ENCODE assay signal across 17 cellular contexts in the genomic region with DNA sequence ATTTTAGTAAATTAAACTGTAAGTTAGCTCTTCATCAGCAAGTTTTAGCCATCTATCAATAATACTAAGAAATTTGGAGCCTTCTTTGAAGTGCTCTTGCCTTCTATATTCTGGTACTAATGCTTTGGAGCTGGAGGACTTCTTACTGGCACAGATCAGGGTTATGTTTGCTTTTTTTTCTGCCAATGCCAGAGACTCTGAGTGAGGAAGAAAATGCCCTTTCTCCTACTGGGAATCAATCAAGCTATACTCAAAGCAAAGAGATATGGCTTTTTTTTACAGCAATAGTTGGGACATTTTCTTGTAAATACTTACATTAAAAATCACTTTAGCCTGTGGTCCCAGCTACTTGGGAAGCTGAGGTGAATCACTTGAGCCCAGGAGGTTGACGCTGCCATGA. TPM values are rescaled to one million over a fixed set of nuclear protein-coding genes. Genes with fewer than 3 reads are reported as not detected.
DNase-seq lines count a peak whose midpoint lies in the region; ATAC-seq, FAIRE-seq and TF ChIP-seq lines count a peak whose summit lies in the region.
"Had no signal": no experiment of that assay in that cellular context is flagged by ENCODE, and none has a peak within 500 bp of the region (broad histone marks: within the 10 kb centered on the region; RNA-seq: fewer than 3 reads in every experiment).

No MANE protein-coding gene starts in this region.

- no peaks in the 10 kb centered on the region for H3K9me2 ChIP-seq in GM23248 (ENCODE audit: insufficient read depth)

- CTCF ChIA-PET in K562 (lab: Yijun Ruan, JAX; ENCODE audit: low intra/inter-chr PET ratio), result no interaction called here

- no peak for ATAC-seq in K562
- ATAC-seq in GM21360 (IDR thresholded peaks at IDR 0.05; ENCODE audit: unreplicated experiment), result no peak
- ATAC-seq: activated CD4-positive, CD25-positive, alpha-beta regulatory T cell treated with anti-CD3 and anti-CD28 coated beads, Interleukin-2, amount 50 U/mL, for 24 hours; activated T-cell treated with anti-CD3 and anti-CD28 coated beads, Interleukin-2, amount 50 U/mL, for 4 hours; esophagus mucosa had no signal

- in situ Hi-C loops in K562 (cut with MboI), result no loop called here
- in situ Hi-C loops in GM23248 (cut with MboI), result no loop called here

- peaks cover 2% of the 10 kb centered on the region; the same call in 1 of the 2 replicates for H3F3A ChIP-seq in GM23248 (ENCODE audit: insufficient read depth)

- H3K4me3 Mint-ChIP-seq in IgD-negative memory B cell (peak overlapping the region in 1 of 4 donors; percentile 41), mesothelial cell of epicardium (no peak overlapping the region), type B pancreatic cell (peak overlapping the region; percentile 7)
- H3K4me3 Mint-ChIP-seq: activated naive CD4-positive, alpha-beta T cell treated with anti-CD3 and anti-CD28 coated beads for 36 hours; activated T-cell treated with anti-CD3 and anti-CD28 coated beads, Interleukin-2, amount 50 U/mL, for 4 hours had no signal

- TF ChIP-seq POLR2A in K562 (conservative IDR thresholded peaks at IDR 0.05), result no peak

- POLR2A ChIA-PET in K562 (lab: Yijun Ruan, JAX), result interaction anchor here (0.8 to 1.0 kb wide), 3 partner anchors 13 to 19 kb away, joined by 3 to 4 read pairs (median 3); no protein-coding TSS in a partner anchor

- TF ChIP-seq EP300 in K562 (IDR thresholded peaks at IDR 0.05; ENCODE audit: low read length), result no peak

- peaks cover 10% of the 10 kb centered on the region in 2 experiments; a peak in 4 of 5 replicates for H3K4me1 ChIP-seq in K562 (replicated peaks in 1 of 2; ENCODE audit: control insufficient read depth in 2 of 2, insufficient read depth in 2 of 2, low read length in 2 of 2)
- H3K4me1 ChIP-seq in GM23248 (ENCODE audit: insufficient read depth), result 0 out of 2 replicates have a peak, but pooled peaks cover 5% of the 10 kb centered on the region

- H3K27me3 Mint-ChIP-seq in IgD-negative memory B cell (no peaks in the 10 kb centered on the region), mesothelial cell of epicardium (ENCODE audit: low read depth) (no peaks in the 10 kb centered on the region), type B pancreatic cell (no peaks in the 10 kb centered on the region)

- H3K27me3 ChIP-seq in K562 (ENCODE audit: control insufficient read depth in 2 of 2, insufficient read depth in 2 of 2, low read length in 2 of 2) (no peaks in the 10 kb centered on the region), GM23248 (replicated peaks; ENCODE audit: insufficient read depth) (no peaks in the 10 kb centered on the region)

- H3K9me3 Mint-ChIP-seq in IgD-negative memory B cell (no peaks in the 10 kb centered on the region), mesothelial cell of epicardium (no peaks in the 10 kb centered on the region), type B pancreatic cell (no peaks in the 10 kb centered on the region)
- H3K9me3 Mint-ChIP-seq: activated naive CD4-positive, alpha-beta T cell treated with anti-CD3 and anti-CD28 coated beads for 36 hours; activated T-cell treated with anti-CD3 and anti-CD28 coated beads, Interleukin-2, amount 50 U/mL, for 4 hours had no signal

- no peak for TF ChIP-seq CTCF in K562 (IDR thresholded peaks at IDR 0.05 in 2 of 3, conservative IDR thresholded peaks at IDR 0.05 in 1 of 3; ENCODE audit: insufficient read depth in 2 of 3, low read depth in 1 of 3, low read length in 3 of 3)
- no peak for TF ChIP-seq CTCF in mesothelial cell of epicardium (IDR thresholded peaks at IDR 0.05; ENCODE audit: unreplicated experiment)
- TF ChIP-seq CTCF in type B pancreatic cell (conservative IDR thresholded peaks at IDR 0.05), result no peak
- no peak for TF ChIP-seq CTCF in GM10266 (IDR thresholded peaks at IDR 0.05; ENCODE audit: control insufficient read depth, insufficient read depth, low read depth, missing control alignments)

- H3K27ac ChIP-seq in K562 (ENCODE audit: extremely low read depth, low read depth, low read length), result peak overlapping the region; percentile 23; the same call in 1 of the 3 replicates
- no peak overlapping the region for H3K27ac ChIP-seq in GM23248
- H3K27ac ChIP-seq: RWPE1 had no signal

- H3K27ac Mint-ChIP-seq in IgD-negative memory B cell (peak overlapping the region in 2 of 3 donors; percentile 4 to 14), mesothelial cell of epicardium (peak overlapping the region; percentile 72), type B pancreatic cell (no peak overlapping the region)
- H3K27ac Mint-ChIP-seq: activated naive CD4-positive, alpha-beta T cell treated with anti-CD3 and anti-CD28 coated beads for 36 hours had no signal

- H3K4me3 ChIP-seq in K562, result no peak overlapping the region
- no peak overlapping the region for H3K4me3 ChIP-seq in GM23248

- H3K36me3 Mint-ChIP-seq in IgD-negative memory B cell (no peaks in the 10 kb centered on the region), mesothelial cell of epicardium (peaks cover 7% of the 10 kb centered on the region), type B pancreatic cell (peaks cover 17% of the 10 kb centered on the region)

- H3K4me2 ChIP-seq in K562 (ENCODE audit: insufficient read depth, low read length), result no peak overlapping the region
- H3K4me2 ChIP-seq in GM23248 (ENCODE audit: unreplicated experiment), result no peak overlapping the region

- H3K36me3 ChIP-seq in K562 (ENCODE audit: control insufficient read depth, insufficient read depth, low read length), result peaks cover 14% of the 10 kb centered on the region; the same call in 1 of the 3 replicates
- H3K36me3 ChIP-seq in GM23248 (ENCODE audit: low read depth), result no peaks in the 10 kb centered on the region; the same call in 1 of the 2 replicates

- H3K9me3 ChIP-seq in K562 (replicated peaks; ENCODE audit: control insufficient read depth, insufficient read depth, low read depth, low read length) (no peaks in the 10 kb centered on the region), GM23248 (ENCODE audit: low read depth) (no peaks in the 10 kb centered on the region)

- H4K20me1 ChIP-seq in K562 (replicated peaks; ENCODE audit: control insufficient read depth, insufficient read depth, low read length) (no peaks in the 10 kb centered on the region), GM23248 (ENCODE audit: insufficient read depth) (no peaks in the 10 kb centered on the region; the same call in 1 of the 2 replicates)

- H3K9me1 ChIP-seq in K562 (ENCODE audit: control insufficient read depth, insufficient read depth, low read length), result no peaks in the 10 kb centered on the region

- H3K79me2 ChIP-seq in K562 (ENCODE audit: control insufficient read depth, insufficient read depth, low read length), result peaks cover 56% of the 10 kb centered on the region
- peaks cover 91% of the 10 kb centered on the region for H3K79me2 ChIP-seq in GM23248 (ENCODE audit: insufficient read depth)

- DNase-seq in K562 (ENCODE audit: extremely low read depth in 1 of 4, low spot score in 3 of 4) (no peak), mesothelial cell of epicardium (ENCODE audit: low spot score in 2 of 2, unreplicated experiment in 2 of 2) (no peak), type B pancreatic cell (ENCODE audit: extremely low spot score, unreplicated experiment) (no peak), GM10266 (ENCODE audit: extremely low spot score) (no peak), GM23248 (no peak)
- DNase-seq: activated naive CD4-positive, alpha-beta T cell treated with anti-CD3 and anti-CD28 coated beads for 36 hours; activated T-cell treated with anti-CD3 and anti-CD28 coated beads, Interleukin-2, amount 50 U/mL, for 4 hours; effector memory CD4-positive, alpha-beta T cell; NCI-H1417 treated with DMSO at 0.1 percent for 48 hours; NCI-H524 treated with DMSO at 0.1 percent for 48 hours; nucleus accumbens; retina had no signal

- H2AFZ ChIP-seq in K562 (ENCODE audit: low read depth, low read length) (no peak overlapping the region), GM23248 (no peak overlapping the region)

- no TSS peak for BruUV-seq in K562 (replicated peaks; lab: Mats Ljungman, UMichigan)

- no peak for FAIRE-seq in K562 (lab: Jason Lieb, UNC)

- H3K4me1 Mint-ChIP-seq in IgD-negative memory B cell (peaks cover 29 to 35% (median 32%) of the 10 kb centered on the region in 3 donors), mesothelial cell of epicardium (peaks cover 29% of the 10 kb centered on the region), type B pancreatic cell (ENCODE audit: unreplicated experiment) (peaks cover 22% of the 10 kb centered on the region)

- 91% methylated on average over 1 of the region's 1 CpG for WGBS in K562 (ENCODE audit: insufficient coverage, low coverage, missing lambda C conversion rate)
- WGBS in GM23248 (ENCODE audit: low coverage in 1 of 2, low lambda C conversion rate in 2 of 2, missing lambda C conversion rate in 2 of 2), 2 experiments, result 94 to 100% methylated on average over 1 of the region's 1 CpG

- TF ChIP-seq RAD21 in K562 (CRISPR knock-in tag; conservative IDR thresholded peaks at IDR 0.05 in 1 of 2, IDR thresholded peaks at IDR 0.05 in 1 of 2), result no peak

- intact Hi-C loops in K562 (cut with micrococcal nuclease), result loop anchor here (5.0 kb wide), 1 partner anchor 328 kb away; no protein-coding TSS in a partner anchor

- H3K9ac ChIP-seq in K562 (ENCODE audit: insufficient read depth in 1 of 2, low read depth in 2 of 2, low read length in 2 of 2) (peak overlapping the region in 1 of 2 experiments; percentile 10; a peak in 1 of 4 replicates), GM23248 (no peak overlapping the region)

RNA-seq across cellular contexts. Expression of a gene that starts 4.3 kb away (rescaled TPM):
- polyA plus RNA-seq in IgD-negative memory B cell (20.5 TPM), K562 (2011; rRNA removed) (64.8 and 74.1 TPM in 2 replicates), K562 (2014; fragmentation: Illumina TruSeq; extraction: Trizol) (33.3 and 37.4 TPM in 2 replicates), K562 (2014; fragmentation: Nextera tagmentation; extraction: Ambion mirVana) (10 to 100 TPM; 32.7 to 35.6 TPM), K562 (2014; rRNA removed) (23.1 and 24.6 TPM in 2 replicates), GM23248 (2016; fragmentation: Nextera tagmentation; extraction: Ambion mirVana) (35.8 and 36.8 TPM in 2 replicates)
- 17.0 and 29.9 TPM in 2 replicates for total RNA-seq in K562 (2011; cell fraction: chromatin; rRNA removed; ENCODE audit: low replicate concordance)
- 11.0 and 12.2 TPM in 2 replicates for total RNA-seq in K562 (2011; cell fraction: nucleolus; rRNA removed)
- total RNA-seq in K562 (2011; cell fraction: nucleoplasm; rRNA removed), result 15.3 and 17.0 TPM in 2 replicates
- total RNA-seq in K562 (2014; rRNA removed) (22.8 and 23.1 TPM in 2 replicates), K562 (2014; rRNA removed; fragmentation: Illumina TruSeq; extraction: Trizol) (43.4 and 46.3 TPM in 2 replicates), K562 (2015; rRNA removed; fragmentation: Illumina TruSeq; extraction: Trizol) (37.6 and 40.3 TPM in 2 replicates), K562 (2021) (28.8 and 29.7 TPM in 2 replicates), mesothelial cell of epicardium (22.2 to 26.5 TPM (median 23.1 TPM) in 3 replicates), type B pancreatic cell (ENCODE audit: low replicate concordance) (37.5 and 38.6 TPM in 2 replicates)
- 11.2 and 23.1 TPM in 2 replicates for polyA plus RNA-seq in K562 (2011; cell fraction: cytosol; rRNA removed)
- 7.7 and 15.4 TPM in 2 replicates for polyA plus RNA-seq in K562 (2011; cell fraction: nucleus; rRNA removed)
- 29.3 and 34.5 TPM in 2 replicates for polyA plus RNA-seq in K562 (2012)
- 98.5 and 105 TPM in 2 replicates for polyA minus RNA-seq in K562 (2011; rRNA and poly(A)+ RNA removed)
- 31.7 and 40.8 TPM in 2 replicates for polyA minus RNA-seq in K562 (2011; cell fraction: cytosol; rRNA and poly(A)+ RNA removed)
- polyA minus RNA-seq in K562 (2011; cell fraction: nucleus; rRNA and poly(A)+ RNA removed), result 7.9 and 16.2 TPM in 2 replicates
- 30.6 and 39.2 TPM in 2 replicates for total RNA-seq in GM23248 (2014; rRNA removed; shearing (Covaris generic))

RNA-seq across cellular contexts. Expression of a gene that starts 50.8 kb away (rescaled TPM):
- polyA plus RNA-seq in IgD-negative memory B cell (32.7 TPM), K562 (2011; rRNA removed) (132 and 151 TPM in 2 replicates), K562 (2014; fragmentation: Illumina TruSeq; extraction: Trizol) (60.3 and 68.0 TPM in 2 replicates), K562 (2014; fragmentation: Nextera tagmentation; extraction: Ambion mirVana) (10 to 100 TPM; 22.4 to 26.7 TPM), K562 (2014; rRNA removed) (42.0 and 45.5 TPM in 2 replicates), GM23248 (2016; fragmentation: Nextera tagmentation; extraction: Ambion mirVana) (14.7 and 14.9 TPM in 2 replicates)
- total RNA-seq in K562 (2011; cell fraction: chromatin; rRNA removed; ENCODE audit: low replicate concordance), result 83.3 and 94.4 TPM in 2 replicates
- 15.2 and 20.9 TPM in 2 replicates for total RNA-seq in K562 (2011; cell fraction: nucleolus; rRNA removed)
- 43.6 and 84.2 TPM in 2 replicates for total RNA-seq in K562 (2011; cell fraction: nucleoplasm; rRNA removed)
- total RNA-seq in K562 (2014; rRNA removed) (36.9 and 44.4 TPM in 2 replicates), K562 (2014; rRNA removed; fragmentation: Illumina TruSeq; extraction: Trizol) (83.5 and 93.8 TPM in 2 replicates), K562 (2015; rRNA removed; fragmentation: Illumina TruSeq; extraction: Trizol) (71.3 and 77.1 TPM in 2 replicates), K562 (2021) (109 and 116 TPM in 2 replicates), mesothelial cell of epicardium (39.3 to 42.5 TPM (median 41.6 TPM) in 3 replicates), type B pancreatic cell (ENCODE audit: low replicate concordance) (78.6 and 174 TPM in 2 replicates)
- 122 and 173 TPM in 2 replicates for polyA plus RNA-seq in K562 (2011; cell fraction: cytosol; rRNA removed)
- polyA plus RNA-seq in K562 (2011; cell fraction: nucleus; rRNA removed), result 54.8 and 78.5 TPM in 2 replicates
- polyA plus RNA-seq in K562 (2012), result 34.5 and 35.0 TPM in 2 replicates
- polyA minus RNA-seq in K562 (2011; rRNA and poly(A)+ RNA removed), result 252 and 271 TPM in 2 replicates
- 85.2 and 87.1 TPM in 2 replicates for polyA minus RNA-seq in K562 (2011; cell fraction: cytosol; rRNA and poly(A)+ RNA removed)
- polyA minus RNA-seq in K562 (2011; cell fraction: nucleus; rRNA and poly(A)+ RNA removed), result 22.9 and 43.9 TPM in 2 replicates
- total RNA-seq in GM23248 (2014; rRNA removed; shearing (Covaris generic)), result 26.5 and 62.6 TPM in 2 replicates
